9 cellular contexts compared by ENCODE assay signal in the genomic region with DNA sequence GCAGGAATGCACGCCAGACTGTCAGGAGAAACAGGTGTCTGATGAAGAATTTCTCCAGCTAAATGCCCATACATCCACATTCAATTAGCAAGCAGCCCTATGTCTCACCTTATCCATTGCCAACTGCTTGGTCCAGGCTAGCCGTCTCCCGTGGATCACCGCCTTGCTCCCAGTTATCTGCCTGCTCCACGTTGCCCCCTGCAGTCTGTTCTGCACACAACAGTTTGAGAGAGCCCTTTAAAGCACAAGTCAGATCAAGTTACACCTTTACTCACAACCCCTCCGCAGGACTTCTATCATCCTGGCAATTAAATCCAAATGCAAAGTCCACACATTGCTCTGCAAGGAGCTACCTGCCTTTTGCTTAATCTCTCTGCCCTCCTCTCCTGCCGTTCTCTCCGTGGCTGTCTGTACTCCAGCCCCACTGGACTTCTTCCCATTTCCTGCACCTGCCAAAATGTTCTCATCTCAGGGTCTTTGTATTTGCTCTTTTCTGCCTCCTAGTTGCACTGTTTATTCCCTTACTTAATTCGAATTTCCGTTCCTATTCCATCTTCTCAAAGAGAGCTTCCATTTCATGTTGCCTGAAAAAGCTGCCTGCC.
DNase-seq lines count a peak whose midpoint lies in the region; ATAC-seq, FAIRE-seq and TF ChIP-seq lines count a peak whose summit lies in the region.
"Had no signal": no experiment of that assay in that cellular context is flagged by ENCODE, and none has a peak within 500 bp of the region (broad histone marks: within the 10 kb centered on the region; RNA-seq: fewer than 3 reads in every experiment).

No MANE protein-coding gene starts in this region.

- SMC1A ChIA-PET in GM12878 (lab: Charles Lee; ENCODE audit: uncharacterized antibody, unreplicated experiment): interaction anchor here (0.9 to 1.1 kb wide), 3 partner anchors 146 to 804 kb away, joined by 3 to 7 read pairs (median 4); no protein-coding TSS in a partner anchor

- intact Hi-C loops in GM12878 (cut with micrococcal nuclease; ENCODE audit: unreplicated experiment): loop anchor here (5.0 kb wide), 1 partner anchor 588 kb away; no protein-coding TSS in a partner anchor
- intact Hi-C loops in right lobe of liver (cut with DNase I): loop anchor here in 1 of 2 donors (10.0 kb wide), 1 partner anchor 171 kb away; no protein-coding TSS in a partner anchor

- H2AFZ ChIP-seq in GM12878 (ENCODE audit: control insufficient read depth, low read depth, low read length): no peak overlapping the region

- H4K20me1 ChIP-seq in GM12878 (ENCODE audit: control insufficient read depth, insufficient read depth): no peaks in the 10 kb centered on the region
- H4K20me1 ChIP-seq: BLaER1 had no signal

- H3K9me3 ChIP-seq in GM12878 (replicated peaks; ENCODE audit: control insufficient read depth, insufficient read depth, low read length): no peaks in the 10 kb centered on the region
- H3K9me3 ChIP-seq in right lobe of liver: no peaks in the 10 kb centered on the region
- no peaks in the 10 kb centered on the region for H3K9me3 ChIP-seq in upper lobe of left lung
- H3K9me3 ChIP-seq: BLaER1 had no signal

- ATAC-seq in GM12878 (no peak), right lobe of liver (peak; percentile 96 to 99 (median 96)), upper lobe of left lung (ENCODE audit: low FRiP score in 2 of 2) (peak; percentile 46 to 76), HG03571 (IDR thresholded peaks at IDR 0.05; ENCODE audit: unreplicated experiment) (no peak)

- RAD21 ChIA-PET in GM12878 (lab: Charles Lee; ENCODE audit: unreplicated experiment): interaction anchor here (1.0 kb wide), 1 partner anchor 803 kb away, joined by 4 read pairs; no protein-coding TSS in a partner anchor

- no peak overlapping the region for H3K9ac ChIP-seq in GM12878 (ENCODE audit: control insufficient read depth, insufficient read depth, low read length)
- H3K9ac ChIP-seq: BLaER1 had no signal

- BruUV-seq in GM12878 (replicated peaks; lab: Mats Ljungman, UMichigan): no TSS peak

- TF ChIP-seq CTCF in GM12878 (IDR thresholded peaks at IDR 0.05 in 2 of 3, conservative IDR thresholded peaks at IDR 0.05 in 1 of 3; ENCODE audit: control insufficient read depth in 2 of 3, extremely low read depth in 1 of 3, insufficient read depth in 1 of 3, low read depth in 3 of 3, low read length in 3 of 3): peak; percentile 38 to 63 (median 52); a peak in 5 of 6 replicates
- TF ChIP-seq CTCF in right lobe of liver (IDR thresholded peaks at IDR 0.05): peak; percentile 65 to 74 (median 74)
- TF ChIP-seq CTCF in upper lobe of left lung (IDR thresholded peaks at IDR 0.05): peak; percentile 41 to 67 (median 51)

- peak; percentile 50 for TF ChIP-seq RAD21 in GM12878 (IDR thresholded peaks at IDR 0.05; ENCODE audit: insufficient read depth, low read depth, low read length)

- DNase-seq in NCI-H2171 treated with DMSO at 0.1 percent for 48 hours (lab: John Stamatoyannopoulos, UW) (peak; percentile 17), NCI-H2171 (lab: John Stamatoyannopoulos, UW) (no peak), NCI-H1694 (lab: John Stamatoyannopoulos, UW) (peak; percentile 34), GM12878 (ENCODE audit: low read depth, low spot score) (no peak), right lobe of liver (peak; percentile 62 to 70 (median 67)), upper lobe of left lung (peak in 1 of 2 donors; percentile 40), AG08395 (ENCODE audit: low spot score) (no peak)

- H3K79me2 ChIP-seq in GM12878 (ENCODE audit: control insufficient read depth, insufficient read depth, low read length): no peaks in the 10 kb centered on the region

- POLR2A ChIA-PET in GM12878 (lab: Charles Lee): no interaction called here

- FAIRE-seq in GM12878 (lab: Jason Lieb, UNC): peak; percentile 18

- TF ChIP-seq EP300 in GM12878 (IDR thresholded peaks at IDR 0.05; ENCODE audit: borderline replicate concordance in 1 of 2, control insufficient read depth in 1 of 2, low read depth in 2 of 2, low read length in 2 of 2): no peak
- TF ChIP-seq EP300 in upper lobe of left lung (IDR thresholded peaks at IDR 0.05): no peak

- no peak overlapping the region for H3K4me2 ChIP-seq in GM12878 (ENCODE audit: control insufficient read depth, insufficient read depth)
- H3K4me2 ChIP-seq: BLaER1 had no signal

- H3K27ac ChIP-seq in GM12878 (ENCODE audit: control insufficient read depth, insufficient read depth) (no peak overlapping the region), right lobe of liver (no peak overlapping the region), upper lobe of left lung (no peak overlapping the region)
- H3K27ac ChIP-seq: BLaER1 had no signal

- H3K4me3 ChIP-seq in GM12878: no peak overlapping the region
- no peak overlapping the region for H3K4me3 ChIP-seq in right lobe of liver
- no peak overlapping the region for H3K4me3 ChIP-seq in upper lobe of left lung
- H3K4me3 ChIP-seq: BLaER1 had no signal

- no peaks in the 10 kb centered on the region for H3K27me3 ChIP-seq in GM12878 (replicated peaks in 1 of 2; ENCODE audit: control insufficient read depth in 2 of 2, insufficient read depth in 2 of 2, low read length in 1 of 2)
- H3K27me3 ChIP-seq in right lobe of liver: no peaks in the 10 kb centered on the region
- H3K27me3 ChIP-seq in upper lobe of left lung: no peaks in the 10 kb centered on the region
- H3K27me3 ChIP-seq: BLaER1 had no signal

- in situ Hi-C loops in GM12878 (cut with MboI): loop anchor here (5.0 kb wide), 1 partner anchor 598 kb away; no protein-coding TSS in a partner anchor

- WGBS in GM12878 (ENCODE audit: insufficient coverage, insufficient replicate concordance, low lambda C conversion rate, missing lambda C conversion rate): 6% methylated on average over 10 of the region's 10 CpGs
- WGBS in right lobe of liver (ENCODE audit: insufficient coverage, low coverage, low lambda C conversion rate, missing lambda C conversion rate): 9% methylated on average over 7 of the region's 10 CpGs
- 9 to 10% methylated on average over 10 of the region's 10 CpGs for WGBS in upper lobe of left lung, 2 donors

- H3K4me1 ChIP-seq in GM12878 (ENCODE audit: control insufficient read depth, insufficient read depth, low read length) (no peaks in the 10 kb centered on the region), right lobe of liver (no peaks in the 10 kb centered on the region), upper lobe of left lung (no peaks in the 10 kb centered on the region)
- H3K4me1 ChIP-seq: BLaER1 had no signal

- CTCF ChIA-PET in GM12878 (lab: Yijun Ruan, JAX): interaction anchor here (0.6 to 1.9 kb wide), 5 partner anchors 129 to 884 kb away, joined by 3 to 13 read pairs (median 3); no protein-coding TSS in a partner anchor

- TF ChIP-seq POLR2A in GM12878 (IDR thresholded peaks at IDR 0.05; ENCODE audit: low read depth, low read length) (no peak), right lobe of liver (IDR thresholded peaks at IDR 0.05) (no peak), upper lobe of left lung (IDR thresholded peaks at IDR 0.05) (no peak)

- H3K36me3 ChIP-seq in GM12878 (ENCODE audit: control insufficient read depth in 2 of 2, insufficient read depth in 2 of 2, low read length in 1 of 2) (no peaks in the 10 kb centered on the region), right lobe of liver (no peaks in the 10 kb centered on the region), upper lobe of left lung (no peaks in the 10 kb centered on the region)
- H3K36me3 ChIP-seq: BLaER1 had no signal

TF ChIP-seq in GM12878, 131 proteins besides CTCF, POLR2A, EP300 and RAD21:
- TF ChIP-seq SMARCA5 (IDR thresholded peaks at IDR 0.05) (no peak), SMC3 (IDR thresholded peaks at IDR 0.05; ENCODE audit: borderline replicate concordance, low read length) (peak; percentile 25; the same call in 1 of the 2 replicates), BRCA1 (IDR thresholded peaks at IDR 0.05; ENCODE audit: low read depth, low read length) (no peak), CBX3 (IDR thresholded peaks at IDR 0.05; ENCODE audit: borderline replicate concordance, low read depth) (no peak)
- TF ChIP-seq, protein P1, sequence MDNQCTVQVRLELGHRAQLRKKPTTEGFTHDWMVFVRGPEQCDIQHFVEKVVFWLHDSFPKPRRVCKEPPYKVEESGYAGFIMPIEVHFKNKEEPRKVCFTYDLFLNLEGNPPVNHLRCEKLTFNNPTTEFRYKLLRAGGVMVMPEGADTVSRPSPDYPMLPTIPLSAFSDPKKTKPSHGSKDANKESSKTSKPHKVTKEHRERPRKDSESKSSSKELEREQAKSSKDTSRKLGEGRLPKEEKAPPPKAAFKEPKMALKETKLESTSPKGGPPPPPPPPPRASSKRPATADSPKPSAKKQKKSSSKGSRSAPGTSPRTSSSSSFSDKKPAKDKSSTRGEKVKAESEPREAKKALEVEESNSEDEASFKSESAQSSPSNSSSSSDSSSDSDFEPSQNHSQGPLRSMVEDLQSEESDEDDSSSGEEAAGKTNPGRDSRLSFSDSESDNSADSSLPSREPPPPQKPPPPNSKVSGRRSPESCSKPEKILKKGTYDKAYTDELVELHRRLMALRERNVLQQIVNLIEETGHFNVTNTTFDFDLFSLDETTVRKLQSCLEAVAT (IDR thresholded peaks at IDR 0.05): no peak
TF ChIP-seq in GM12878: peak in this region for 1.

Comparison
In these comparisons a context has a peak if more than half of its experiments do, and no peak if none do; other contexts are left out.
1. DNase-seq: peak in NCI-H2171 treated with DMSO at 0.1 percent for 48 hours (single experiment), NCI-H1694 (single experiment) and right lobe of liver (3 of 3); none in NCI-H2171 (single experiment), GM12878 (single experiment) and AG08395 (single experiment).
2. ATAC-seq: peak in right lobe of liver (4 of 4) and upper lobe of left lung (2 of 2); none in GM12878 (single experiment) and HG03571 (single experiment).
3. Peak in every context shown above with its lines, with median percentiles within 50 percentile points of each other: CTCF ChIP-seq.